In genomic region chr10:131732631-131733127, GRCh38 we compare ENCODE assay signal across 21 cellular contexts.
A peak's percentile ranks its signal among the peaks of the same experiment; 100 is the strongest.
DNase-seq lines count a peak whose midpoint lies in the region; ATAC-seq, FAIRE-seq and TF ChIP-seq lines count a peak whose summit lies in the region.
"Had no signal": no experiment of that assay in that cellular context is flagged by ENCODE, and none has a peak within 500 bp of the region (broad histone marks: within the 10 kb centered on the region; RNA-seq: fewer than 3 reads in every experiment).

No MANE protein-coding gene starts in this region.

- H3K9me3 Mint-ChIP-seq in MCF 10A (ENCODE audit: unreplicated experiment) = peaks cover 8% of the 10 kb centered on the region

- H3K27ac ChIP-seq in breast epithelium (no peak overlapping the region), H1 (ENCODE audit: low read depth, low read length) (no peak overlapping the region), hepatocyte (no peak overlapping the region)
- H3K27ac ChIP-seq: A549 had no signal

- TF ChIP-seq POLR2A in breast epithelium (IDR thresholded peaks at IDR 0.05) = no peak
- no peak for TF ChIP-seq POLR2A in H1 (IDR thresholded peaks at IDR 0.05; ENCODE audit: control extremely low read depth in 1 of 2, low read depth in 2 of 2, low read length in 2 of 2)

- TF ChIP-seq CTCF in MCF 10A (IDR thresholded peaks at IDR 0.05; ENCODE audit: unreplicated experiment) (no peak), breast epithelium (IDR thresholded peaks at IDR 0.05) (no peak), H1 (IDR thresholded peaks at IDR 0.05; ENCODE audit: control extremely low read depth in 1 of 3, insufficient read depth in 1 of 3, low read depth in 1 of 3, low read length in 3 of 3) (no peak), hepatocyte (IDR thresholded peaks at IDR 0.05; ENCODE audit: poor library complexity) (no peak)

- peak overlapping the region; percentile 91 for H2AK5ac ChIP-seq in H1 (ENCODE audit: low read depth, low read length)

- H3K27ac Mint-ChIP-seq in MCF 10A (ENCODE audit: low read depth, unreplicated experiment) = no peak overlapping the region
- H3K27ac Mint-ChIP-seq: CD14-positive monocyte, HFFc6 had no signal

- no peak overlapping the region for H3K4me3 ChIP-seq in breast epithelium
- no peak overlapping the region for H3K4me3 ChIP-seq in H1 (ENCODE audit: extremely low read depth in 1 of 4, insufficient read depth in 2 of 4, low read depth in 3 of 4, low read length in 4 of 4)
- no peak overlapping the region for H3K4me3 ChIP-seq in hepatocyte
- H3K4me3 ChIP-seq: A549, GM12878, MG63 had no signal

- H3K4me1 Mint-ChIP-seq in MCF 10A (ENCODE audit: insufficient read depth, unreplicated experiment) = no peaks in the 10 kb centered on the region
- H3K4me1 Mint-ChIP-seq: CD14-positive monocyte had no signal

- H3K4me1 ChIP-seq in breast epithelium (no peaks in the 10 kb centered on the region), H1 (replicated peaks in 1 of 4; ENCODE audit: control insufficient read depth in 3 of 4, insufficient read depth in 4 of 4, low read length in 3 of 4) (peaks cover 0 to 10% (median 2%) of the 10 kb centered on the region in 4 experiments; a peak in 1 of 7 replicates), hepatocyte (ENCODE audit: insufficient read depth) (peaks cover 4% of the 10 kb centered on the region)

- H3K79me2 ChIP-seq in H1 (ENCODE audit: control insufficient read depth in 1 of 2, insufficient read depth in 2 of 2, low read length in 2 of 2) (no peaks in the 10 kb centered on the region), hepatocyte (no peaks in the 10 kb centered on the region)

- intact Hi-C loops in MCF 10A (cut with micrococcal nuclease) (no loop called here), breast epithelium (cut with DNase I; ENCODE audit: low total_unique reads) (no loop called here), sciatic nerve (cut with DNase I) (no loop called here)

- TF ChIP-seq EP300 in H1 (IDR thresholded peaks at IDR 0.05; ENCODE audit: borderline replicate concordance in 1 of 2, low read depth in 2 of 2, low read length in 2 of 2) = no peak

- no peak overlapping the region for H3K23ac ChIP-seq in H1 (ENCODE audit: insufficient read length)

- H3K4me2 ChIP-seq in H1 (ENCODE audit: insufficient read depth in 1 of 2, low read depth in 2 of 2, low read length in 2 of 2) = no peak overlapping the region
- no peak overlapping the region for H3K4me2 ChIP-seq in hepatocyte
- H3K4me2 ChIP-seq: A549 had no signal

- no peak for FAIRE-seq in H1 (lab: Jason Lieb, UNC)
- FAIRE-seq: A549, GM12878, GM18507 had no signal

- H3K4me3 Mint-ChIP-seq in MCF 10A (ENCODE audit: unreplicated experiment) = no peak overlapping the region
- H3K4me3 Mint-ChIP-seq: CD14-positive monocyte, HFFc6 had no signal

- 86% methylated on average over 5 of the region's 5 CpGs; no CpG with 5 or more reads in 1 of the 2 experiments for WGBS in H1 (ENCODE audit: extremely low coverage in 1 of 2, insufficient coverage in 1 of 2, insufficient read length in 1 of 2, insufficient replicate concordance in 2 of 2, low coverage in 1 of 2, low lambda C conversion rate in 2 of 2, missing lambda C conversion rate in 1 of 2), 2 experiments
- 90% methylated on average over 5 of the region's 5 CpGs for WGBS in hepatocyte (ENCODE audit: low lambda C conversion rate, missing lambda C conversion rate)

- 0 out of 2 replicates have a peak overlapping the region, but pooled peaks have one; percentile 84 for H2BK5ac ChIP-seq in H1 (ENCODE audit: low read depth, low read length)

- ATAC-seq in sciatic nerve = no peak
- ATAC-seq: A549, GM12878, Panc1 had no signal

- H3K27me3 Mint-ChIP-seq in MCF 10A (ENCODE audit: insufficient read depth, unreplicated experiment) = no peaks in the 10 kb centered on the region

- BruUV-seq in MCF 10A (replicated peaks; lab: Mats Ljungman, UMichigan) = no TSS peak

- no peak overlapping the region for H4K8ac ChIP-seq in H1 (ENCODE audit: extremely low read depth, insufficient read depth, low read length)

- H2BK12ac ChIP-seq in H1 (ENCODE audit: low read depth, low read length) = no peak overlapping the region

- CTCF ChIA-PET in MCF 10A (lab: Yijun Ruan, JAX) (interaction anchor here (0.6 kb wide), 1 partner anchor 785 kb away, joined by 3 read pairs; no protein-coding TSS in a partner anchor), H1 (lab: Charles Lee; ENCODE audit: partially characterized antibody) (interaction anchor here (1.2 to 1.5 kb wide), 2 partner anchors 9 to 163 kb away, joined by 4 read pairs; no protein-coding TSS in a partner anchor)

- no peaks in the 10 kb centered on the region for H4K20me1 ChIP-seq in H1 (replicated peaks in 1 of 2; ENCODE audit: control insufficient read depth in 1 of 2, insufficient read depth in 2 of 2, low read length in 2 of 2)
- no peaks in the 10 kb centered on the region for H4K20me1 ChIP-seq in hepatocyte (ENCODE audit: insufficient read depth, poor library complexity, severe bottlenecking)

- no peak overlapping the region for H4K91ac ChIP-seq in H1 (replicated peaks; ENCODE audit: insufficient read length, low read length)

- no peak for TF ChIP-seq RAD21 in H1 (IDR thresholded peaks at IDR 0.05 in 1 of 2, conservative IDR thresholded peaks at IDR 0.05 in 1 of 2; ENCODE audit: low read depth in 2 of 2, low read length in 2 of 2)

- H2BK20ac ChIP-seq in H1 (ENCODE audit: low read length) = no peak overlapping the region

- peaks cover 0 to 20% of the 10 kb centered on the region in 2 donors for H3K9me3 ChIP-seq in breast epithelium
- H3K9me3 ChIP-seq in H1 (ENCODE audit: insufficient read depth in 2 of 2, low read depth in 1 of 2, low read length in 1 of 2) = peaks cover 6 to 9% of the 10 kb centered on the region in 2 experiments
- no peaks in the 10 kb centered on the region for H3K9me3 ChIP-seq in hepatocyte (ENCODE audit: low read depth)
- H3K9me3 ChIP-seq: MG63 had no signal

- H3K23me2 ChIP-seq in H1 (ENCODE audit: low read depth, low read length) = no peaks in the 10 kb centered on the region

- H3K36me3 Mint-ChIP-seq in MCF 10A (ENCODE audit: insufficient read depth, unreplicated experiment) = no peaks in the 10 kb centered on the region
- H3K36me3 Mint-ChIP-seq: CD14-positive monocyte had no signal

- H2AFZ ChIP-seq in H1 (ENCODE audit: low read length) = no peak overlapping the region
- H2AFZ ChIP-seq in hepatocyte = no peak overlapping the region

- no peak overlapping the region for H4K5ac ChIP-seq in H1 (ENCODE audit: insufficient read length, low read depth, low read length)

- H3K56ac ChIP-seq in H1 (replicated peaks; ENCODE audit: insufficient read length, low read depth, low read length) = no peak overlapping the region

- H3K9me2 ChIP-seq in hepatocyte (replicated peaks; ENCODE audit: insufficient read depth) = no peaks in the 10 kb centered on the region

- H2BK15ac ChIP-seq in H1 (ENCODE audit: low read length) = no peak overlapping the region

- no peak overlapping the region for H3K4ac ChIP-seq in H1 (replicated peaks; ENCODE audit: insufficient read length, low read depth, low read length)

- no peak overlapping the region for H3K9ac ChIP-seq in H1 (replicated peaks in 1 of 4; ENCODE audit: extremely low read depth in 1 of 4, low read depth in 3 of 4, low read length in 3 of 4)

- DNase-seq in MCF 10A (ENCODE audit: unreplicated experiment) (peak; percentile 17), breast epithelium (ENCODE audit: low spot score in 2 of 2) (no peak), HT1080 (ENCODE audit: low read depth) (peak; percentile 69), H1 (ENCODE audit: low read depth in 1 of 2, low spot score in 2 of 2) (no peak), sciatic nerve (ENCODE audit: low spot score) (peak; percentile 13), NOMO-1 treated with dmso at 0.1 percent for 144 hours (lab: John Stamatoyannopoulos, UW; ENCODE audit: unreplicated experiment) (no peak), hepatocyte (ENCODE audit: low spot score) (no peak)
- DNase-seq in activated naive CD4-positive, alpha-beta T cell treated with anti-CD3 and anti-CD28 coated beads, Interleukin-2, amount 50 U/mL, for 16 hours = no peak
- DNase-seq: Caco-2, DMS53, HFFc6, KG1, MG63, NCI-H1105, NCI-H1694 treated with DMSO at 0.1 percent for 48 hours, NCI-H69 had no signal

- POLR2A ChIA-PET in MCF 10A (lab: Yijun Ruan, JAX) = no interaction called here
- POLR2A ChIA-PET in H1 (lab: Charles Lee; ENCODE audit: partially characterized antibody) = no interaction called here

- H3K79me1 ChIP-seq in H1 (ENCODE audit: low read depth, low read length) = no peaks in the 10 kb centered on the region

- no peaks in the 10 kb centered on the region for H3K36me3 ChIP-seq in breast epithelium
- H3K36me3 ChIP-seq in H1 (ENCODE audit: control insufficient read depth in 2 of 4, insufficient read depth in 4 of 4, low read length in 3 of 4) = no peaks in the 10 kb centered on the region
- no peaks in the 10 kb centered on the region for H3K36me3 ChIP-seq in hepatocyte (replicated peaks; ENCODE audit: insufficient read depth, low read depth)
- H3K36me3 ChIP-seq: MG63 had no signal

- H2BK120ac ChIP-seq in H1 (replicated peaks; ENCODE audit: low read depth, low read length) = no peak overlapping the region

- H3K14ac ChIP-seq in H1 (ENCODE audit: insufficient read length) = no peak overlapping the region

- no peak overlapping the region for H3K18ac ChIP-seq in H1 (ENCODE audit: extremely low read depth, low read length)

- peaks cover 0 to 15% of the 10 kb centered on the region in 2 donors for H3K27me3 ChIP-seq in breast epithelium
- H3K27me3 ChIP-seq in H1 (replicated peaks in 1 of 4; ENCODE audit: control insufficient read depth in 3 of 4, extremely low read depth in 1 of 4, insufficient read depth in 3 of 4, low read length in 3 of 4) = peaks cover 0 to 4% (median under 1%) of the 10 kb centered on the region in 4 experiments; a peak in 3 of 7 replicates
- no peaks in the 10 kb centered on the region for H3K27me3 ChIP-seq in hepatocyte
- H3K27me3 ChIP-seq: MG63 had no signal

TF ChIP-seq in H1, 55 proteins besides CTCF, POLR2A, EP300 and RAD21:
- TF ChIP-seq JUND (IDR thresholded peaks at IDR 0.05; ENCODE audit: low read length) = no peak
- TF ChIP-seq RBBP5 (IDR thresholded peaks at IDR 0.05; ENCODE audit: borderline replicate concordance, low read depth, low read length) = no peak
- TF ChIP-seq TAF7 (optimal IDR thresholded peaks at IDR 0.05; ENCODE audit: borderline replicate concordance, low read depth, low read length) = no peak
- no peak for TF ChIP-seq BRCA1 (IDR thresholded peaks at IDR 0.05; ENCODE audit: low read depth, low read length)
- TF ChIP-seq BACH1 (IDR thresholded peaks at IDR 0.05; ENCODE audit: low read length) = no peak
- no peak for TF ChIP-seq TEAD4 (IDR thresholded peaks at IDR 0.05; ENCODE audit: low read depth, low read length)

Comparison
In these comparisons a context has a peak if more than half of its experiments do, and no peak if none do; other contexts are left out.
1. DNase-seq: peak in MCF 10A (single experiment), HT1080 (single experiment) and sciatic nerve (single experiment); none in breast epithelium (0 of 2), H1 (0 of 2), activated naive CD4-positive, alpha-beta T cell treated with anti-CD3 and anti-CD28 coated beads, Interleukin-2, amount 50 U/mL, for 16 hours (single experiment), NOMO-1 treated with dmso at 0.1 percent for 144 hours (single experiment) and hepatocyte (single experiment).